In the genomic region with DNA sequence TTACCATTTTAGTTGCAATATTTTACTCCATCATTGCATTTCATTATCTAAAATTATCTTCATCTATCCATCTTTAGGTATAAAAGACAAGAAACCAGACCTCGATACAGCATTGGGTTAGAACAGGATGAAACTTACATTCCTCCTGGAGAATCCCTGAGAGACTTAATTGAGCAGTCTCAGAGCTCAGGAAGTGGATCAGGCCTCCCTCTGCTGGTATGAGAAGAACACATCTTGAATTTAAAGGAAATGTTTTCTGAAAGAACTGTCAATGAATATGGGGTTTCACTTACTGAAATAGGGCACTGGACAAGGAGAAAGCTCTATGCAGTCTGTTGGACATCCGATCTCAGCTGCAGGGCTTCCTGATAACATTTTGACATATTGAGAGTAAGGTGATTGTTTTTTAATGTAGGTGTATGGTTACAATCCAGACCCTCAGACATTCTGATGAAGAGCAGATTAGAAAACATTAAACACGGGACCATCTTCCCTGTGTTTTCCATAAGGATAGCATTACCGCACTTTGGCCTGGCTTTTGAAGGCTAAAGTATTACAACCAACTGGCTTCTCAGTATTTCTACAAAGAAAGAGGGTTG, we compare ENCODE assay signal across 8 cellular contexts.
DNase-seq lines count a peak whose midpoint lies in the region; ATAC-seq, FAIRE-seq and TF ChIP-seq lines count a peak whose summit lies in the region.

No MANE protein-coding gene starts in this region.

- H3K27ac ChIP-seq in astrocyte (ENCODE audit: low read depth, low read length) (no peak overlapping the region), aorta (ENCODE audit: low read depth in 1 of 2, low read length in 2 of 2) (no peak overlapping the region)
- H3K27ac ChIP-seq in naive thymus-derived CD4-positive, alpha-beta T cell (ENCODE audit: low read depth, low read length) = no peak overlapping the region

- peak; percentile 56 for TF ChIP-seq CTCF in astrocyte (IDR thresholded peaks at IDR 0.05; ENCODE audit: insufficient read depth, low read depth, low read length)

- intact Hi-C loops in aorta (cut with DNase I) = no loop called here
- intact Hi-C loops in naive thymus-derived CD4-positive, alpha-beta T cell (cut with micrococcal nuclease) = loop anchor here (1.0 kb wide), 1 partner anchor 504 kb away; no protein-coding TSS in a partner anchor

- ATAC-seq in aorta (ENCODE audit: low FRiP score) = peak; percentile 55
- ATAC-seq in naive thymus-derived CD4-positive, alpha-beta T cell = no peak

- peak; percentile 97 for FAIRE-seq in astrocyte (lab: Jason Lieb, UNC)

- H2AFZ ChIP-seq in astrocyte (ENCODE audit: low read depth, low read length) = peak overlapping the region; percentile 13

- 44 to 46% methylated on average over 4 of the region's 4 CpGs for WGBS in aorta, 2 donors

- DNase-seq in Daoy (ENCODE audit: low read depth) (peak; percentile 51), M059J (ENCODE audit: low read depth) (peak; percentile 49), astrocyte (ENCODE audit: low read depth) (peak; percentile 47), islet precursor cell (peak; percentile 70), aorta (no peak)
- DNase-seq in activated effector memory CD4-positive, alpha-beta T cell treated with Interleukin-2 at 50 U/mL for 16 hours = no peak
- no peak for DNase-seq in naive thymus-derived CD4-positive, alpha-beta T cell
- DNase-seq in activated CD8-positive, alpha-beta memory T cell treated with anti-CD3 and anti-CD28 coated beads, Interleukin-2, amount 50 U/mL, for 48 hours = no peak

- peaks cover 18% of the 10 kb centered on the region for H3K4me1 Mint-ChIP-seq in astrocyte (ENCODE audit: low read depth, unreplicated experiment)
- H3K4me1 Mint-ChIP-seq in naive thymus-derived CD4-positive, alpha-beta T cell = peaks cover 0 to 5% (median 1%) of the 10 kb centered on the region in 7 donors

- peaks cover 11% of the 10 kb centered on the region for H3K4me1 ChIP-seq in astrocyte (ENCODE audit: insufficient read depth, low read length)
- no peaks in the 10 kb centered on the region for H3K4me1 ChIP-seq in aorta (ENCODE audit: control insufficient read depth in 1 of 2, insufficient read depth in 2 of 2, low read length in 2 of 2)
- no peaks in the 10 kb centered on the region for H3K4me1 ChIP-seq in naive thymus-derived CD4-positive, alpha-beta T cell (ENCODE audit: control insufficient read depth in 2 of 2, insufficient read depth in 2 of 2, low read length in 2 of 2)

- no peaks in the 10 kb centered on the region for H3K27me3 Mint-ChIP-seq in astrocyte (ENCODE audit: low read depth, unreplicated experiment)
- H3K27me3 Mint-ChIP-seq in naive thymus-derived CD4-positive, alpha-beta T cell = peaks cover 0 to 6% (median 3%) of the 10 kb centered on the region in 5 donors

- H3K9me3 ChIP-seq in astrocyte (ENCODE audit: insufficient read depth, low read depth, low read length) = no peaks in the 10 kb centered on the region
- H3K9me3 ChIP-seq in aorta (ENCODE audit: control insufficient read depth, low read length) = no peaks in the 10 kb centered on the region
- H3K9me3 ChIP-seq in naive thymus-derived CD4-positive, alpha-beta T cell (ENCODE audit: control insufficient read depth in 2 of 3, low read length in 3 of 3) = no peaks in the 10 kb centered on the region

- no peaks in the 10 kb centered on the region for H4K20me1 ChIP-seq in astrocyte (ENCODE audit: insufficient read depth, low read length)

- H3K9me3 Mint-ChIP-seq in astrocyte (ENCODE audit: unreplicated experiment) = no peaks in the 10 kb centered on the region
- peaks cover 0 to 2% (median 0%) of the 10 kb centered on the region in 11 donors for H3K9me3 Mint-ChIP-seq in naive thymus-derived CD4-positive, alpha-beta T cell

- H3K27me3 ChIP-seq in astrocyte (ENCODE audit: insufficient read depth, low read length) (no peaks in the 10 kb centered on the region), aorta (ENCODE audit: control insufficient read depth in 1 of 2, insufficient read depth in 2 of 2, low read length in 1 of 2) (no peaks in the 10 kb centered on the region)
- no peaks in the 10 kb centered on the region for H3K27me3 ChIP-seq in naive thymus-derived CD4-positive, alpha-beta T cell (ENCODE audit: control insufficient read depth in 2 of 2, insufficient read depth in 2 of 2, low read length in 2 of 2)

- H3K79me2 ChIP-seq in astrocyte (ENCODE audit: insufficient read depth, low read length) = no peaks in the 10 kb centered on the region

- H3K4me3 Mint-ChIP-seq in astrocyte (ENCODE audit: unreplicated experiment) = no peak overlapping the region
- H3K4me3 Mint-ChIP-seq in naive thymus-derived CD4-positive, alpha-beta T cell = no peak overlapping the region

- no peak overlapping the region for H3K9ac ChIP-seq in astrocyte (ENCODE audit: low read length)

- CTCF ChIA-PET in naive thymus-derived CD4-positive, alpha-beta T cell (lab: Charles Lee) = no interaction called here

- H3K4me2 ChIP-seq in astrocyte (ENCODE audit: low read length) = peak overlapping the region; percentile 30

- no peaks in the 10 kb centered on the region for H3K36me3 ChIP-seq in astrocyte (ENCODE audit: insufficient read depth, low read length)
- H3K36me3 ChIP-seq in aorta (ENCODE audit: control insufficient read depth in 1 of 2, insufficient read depth in 2 of 2, low read length in 1 of 2) = no peaks in the 10 kb centered on the region
- H3K36me3 ChIP-seq in naive thymus-derived CD4-positive, alpha-beta T cell (ENCODE audit: control insufficient read depth in 2 of 3, insufficient read depth in 3 of 3, low read length in 3 of 3) = no peaks in the 10 kb centered on the region

- no peak overlapping the region for H3K4me3 ChIP-seq in astrocyte (ENCODE audit: insufficient read depth, low read depth, low read length)
- H3K4me3 ChIP-seq in aorta (ENCODE audit: low read length in 2 of 2) = no peak overlapping the region
- H3K4me3 ChIP-seq in naive thymus-derived CD4-positive, alpha-beta T cell (ENCODE audit: low read length) = no peak overlapping the region

- POLR2A ChIA-PET in naive thymus-derived CD4-positive, alpha-beta T cell (lab: Charles Lee) = no interaction called here

- H3K36me3 Mint-ChIP-seq in astrocyte (ENCODE audit: low read depth, unreplicated experiment) = no peaks in the 10 kb centered on the region
- H3K36me3 Mint-ChIP-seq in naive thymus-derived CD4-positive, alpha-beta T cell = no peaks in the 10 kb centered on the region

- no peak overlapping the region for H3K27ac Mint-ChIP-seq in astrocyte (ENCODE audit: unreplicated experiment)
- no peak overlapping the region for H3K27ac Mint-ChIP-seq in naive thymus-derived CD4-positive, alpha-beta T cell

Comparison
In these comparisons a context has a peak if more than half of its experiments do, and no peak if none do; other contexts are left out.
1. DNase-seq: peak in Daoy (single experiment), M059J (single experiment), astrocyte (single experiment) and islet precursor cell (single experiment); none in aorta (0 of 2), activated effector memory CD4-positive, alpha-beta T cell treated with Interleukin-2 at 50 U/mL for 16 hours (single experiment), naive thymus-derived CD4-positive, alpha-beta T cell (0 of 9) and activated CD8-positive, alpha-beta memory T cell treated with anti-CD3 and anti-CD28 coated beads, Interleukin-2, amount 50 U/mL, for 48 hours (single experiment).
2. intact Hi-C loops: an anchor here in naive thymus-derived CD4-positive, alpha-beta T cell (1.0 kb wide); none called in aorta.